In the genomic region with DNA sequence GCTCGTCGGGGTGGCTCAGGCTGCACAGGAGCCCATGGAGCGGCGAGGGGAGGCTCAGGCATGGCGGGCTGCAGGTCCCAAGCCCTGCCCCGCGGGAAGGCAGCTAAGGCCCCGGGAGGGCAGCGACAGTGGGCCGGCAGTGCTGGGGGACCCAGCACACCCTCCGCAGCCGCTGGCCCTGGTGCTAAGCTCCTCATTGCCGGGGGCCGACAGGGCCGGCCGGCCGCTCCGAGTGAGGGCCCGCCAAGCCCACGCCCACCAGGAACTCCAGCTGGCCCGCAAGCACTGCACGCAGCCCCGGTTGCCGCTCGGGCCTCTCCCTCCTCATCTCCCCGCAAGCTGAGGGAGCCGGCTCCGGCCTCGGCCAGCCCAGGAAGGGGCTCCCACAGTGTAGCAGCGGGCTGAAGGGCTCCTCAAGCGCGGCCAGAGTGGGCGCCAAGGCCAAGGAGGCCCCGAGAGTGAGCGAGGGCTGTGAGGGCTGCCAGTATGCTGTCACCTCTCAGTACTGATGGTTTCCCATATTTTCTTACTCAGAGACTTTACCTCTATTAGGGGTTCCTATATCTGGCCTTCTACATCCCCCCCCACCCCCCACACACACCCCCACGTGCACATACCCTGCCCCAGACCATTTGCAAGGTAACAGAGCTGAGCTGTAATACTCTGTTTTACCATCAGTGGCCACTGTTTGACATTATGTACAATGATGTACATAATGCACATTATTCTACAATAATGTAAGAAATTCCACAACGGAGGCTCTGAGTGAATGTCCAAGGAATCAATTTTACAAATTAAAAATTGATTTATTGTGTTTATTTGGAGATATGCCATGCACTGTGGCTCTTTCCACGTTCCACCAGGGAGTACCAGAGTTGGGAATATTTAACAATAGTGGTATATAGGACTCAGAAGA, we compare ENCODE assay signal across 14 cellular contexts. TPM values are rescaled to one million over a fixed set of nuclear protein-coding genes. Genes with fewer than 3 reads are reported as not detected.
A peak's percentile ranks its signal among the peaks of the same experiment; 100 is the strongest.
DNase-seq lines count a peak whose midpoint lies in the region; ATAC-seq, FAIRE-seq and TF ChIP-seq lines count a peak whose summit lies in the region.
"Had no signal": no experiment of that assay in that cellular context is flagged by ENCODE, and none has a peak within 500 bp of the region (broad histone marks: within the 10 kb centered on the region; RNA-seq: fewer than 3 reads in every experiment).

No MANE protein-coding gene starts in this region.

- H3K4me3 ChIP-seq in H7 (ENCODE audit: insufficient read depth, low read depth, low read length): no peak overlapping the region
- H3K4me3 ChIP-seq in astrocyte of the spinal cord (ENCODE audit: low read depth, low read length): no peak overlapping the region
- no peak overlapping the region for H3K4me3 ChIP-seq in CD4-positive, alpha-beta memory T cell (ENCODE audit: low read length in 2 of 2)
- H3K4me3 ChIP-seq: suprapubic skin had no signal

- no peak overlapping the region for H3K27ac ChIP-seq in CD4-positive, alpha-beta memory T cell (ENCODE audit: low read depth, low read length)
- H3K27ac ChIP-seq: suprapubic skin had no signal

- peaks cover 5% of the 10 kb centered on the region for H3K4me1 ChIP-seq in CD4-positive, alpha-beta memory T cell (ENCODE audit: insufficient read depth, low read length)

- POLR2A ChIA-PET in CD4-positive, alpha-beta memory T cell (lab: Charles Lee; ENCODE audit: partially characterized antibody): no interaction called here

- in situ Hi-C loops in astrocyte of the spinal cord (cut with HindIII; ENCODE audit: low sequenced_read_pairs): no loop called here

- H3K27ac Mint-ChIP-seq in nephron progenitor cell: no peak overlapping the region
- no peak overlapping the region for H3K27ac Mint-ChIP-seq in CD4-positive, alpha-beta memory T cell

- intact Hi-C loops in CD4-positive, alpha-beta memory T cell (cut with micrococcal nuclease): no loop called here

- peaks cover 4% of the 10 kb centered on the region for H3K9me3 Mint-ChIP-seq in nephron progenitor cell
- no peaks in the 10 kb centered on the region for H3K9me3 Mint-ChIP-seq in CD4-positive, alpha-beta memory T cell

- CTCF ChIA-PET in CD4-positive, alpha-beta memory T cell (lab: Charles Lee; ENCODE audit: partially characterized antibody): no interaction called here

- no peak overlapping the region for H3K4me3 Mint-ChIP-seq in nephron progenitor cell
- no peak overlapping the region for H3K4me3 Mint-ChIP-seq in CD4-positive, alpha-beta memory T cell

- DNase-seq in D721Med (ENCODE audit: insufficient read length, low spot score): no peak
- DNase-seq in H7: peak; percentile 39
- DNase-seq in astrocyte of the spinal cord (ENCODE audit: low read depth, low spot score): no peak
- DNase-seq in nephron progenitor cell: no peak
- DNase-seq in NCI-H1417 (lab: John Stamatoyannopoulos, UW): no peak
- no peak for DNase-seq in NCI-H2171 (lab: John Stamatoyannopoulos, UW)
- no peak for DNase-seq in CD4-positive, alpha-beta memory T cell
- DNase-seq: activated gamma-delta T cell treated with Interleukin-2 at 50 U/mL for 16 hours; erythroblast; NCI-H1105; NK-92 treated with Interleukin-12 subunit alpha and Interleukin-12 subunit beta, amount 100 ng/mL, for 24 hours had no signal

- H3K36me3 Mint-ChIP-seq in nephron progenitor cell (ENCODE audit: low read depth): no peaks in the 10 kb centered on the region
- no peaks in the 10 kb centered on the region for H3K36me3 Mint-ChIP-seq in CD4-positive, alpha-beta memory T cell

- H3K36me3 ChIP-seq in H7 (replicated peaks; ENCODE audit: control insufficient read depth, insufficient read depth, low read length): no peaks in the 10 kb centered on the region
- no peaks in the 10 kb centered on the region for H3K36me3 ChIP-seq in CD4-positive, alpha-beta memory T cell (ENCODE audit: insufficient read depth, low read length)
- H3K36me3 ChIP-seq: suprapubic skin had no signal

- no peaks in the 10 kb centered on the region for H3K9me3 ChIP-seq in CD4-positive, alpha-beta memory T cell (ENCODE audit: control insufficient read depth in 1 of 2, low read length in 2 of 2)
- H3K9me3 ChIP-seq: suprapubic skin had no signal

- ATAC-seq in GM19395 (IDR thresholded peaks at IDR 0.05; ENCODE audit: unreplicated experiment): no peak
- ATAC-seq: sciatic nerve had no signal

- peaks cover 25% of the 10 kb centered on the region for H3K27me3 ChIP-seq in H7 (ENCODE audit: control insufficient read depth, insufficient read depth, low read length)
- peaks cover 16% of the 10 kb centered on the region for H3K27me3 ChIP-seq in CD4-positive, alpha-beta memory T cell (ENCODE audit: insufficient read depth, low read length)

- no peak for FAIRE-seq in D721Med (lab: Jason Lieb, UNC)

- TF ChIP-seq CTCF in D721Med (IDR thresholded peaks at IDR 0.05; ENCODE audit: insufficient read depth, missing control alignments): peak; percentile 25
- peak; percentile 33 for TF ChIP-seq CTCF in astrocyte of the spinal cord (IDR thresholded peaks at IDR 0.05; ENCODE audit: low read depth, low read length)
- peak; percentile 11 for TF ChIP-seq CTCF in nephron progenitor cell (IDR thresholded peaks at IDR 0.05)

- peaks cover 24% of the 10 kb centered on the region for H3K4me1 Mint-ChIP-seq in nephron progenitor cell
- peaks cover 4 to 18% (median 6%) of the 10 kb centered on the region in 4 donors for H3K4me1 Mint-ChIP-seq in CD4-positive, alpha-beta memory T cell

- peaks cover 39% of the 10 kb centered on the region for H3K27me3 Mint-ChIP-seq in nephron progenitor cell (ENCODE audit: low read depth, poor library complexity)
- peaks cover 25 to 31% of the 10 kb centered on the region in 2 donors for H3K27me3 Mint-ChIP-seq in CD4-positive, alpha-beta memory T cell

RNA-seq across cellular contexts. Expression of a gene that starts 3.7 kb away (rescaled TPM):
- total RNA-seq in H7 (2014; rRNA removed; shearing (Covaris generic)): 18.6 and 19.5 TPM in 2 replicates
- not detected for total RNA-seq in CD4-positive, alpha-beta memory T cell
- not detected for polyA plus RNA-seq in CD4-positive, alpha-beta memory T cell

Comparison
In these comparisons a context has a peak if more than half of its experiments do, and no peak if none do; other contexts are left out.
1. RNA of a gene that starts 3.7 kb away (total RNA-seq): 18.6 to 19.5 TPM in H7; not detected in CD4-positive, alpha-beta memory T cell; every median in the first group is over 10 times any median in the second.
2. Peak in every context shown above with its lines, with median percentiles within 50 percentile points of each other: CTCF ChIP-seq.